8 cellular contexts compared by ENCODE assay signal in genomic region chr7:132577206-132578049, GRCh38. TPM values are rescaled to one million over a fixed set of nuclear protein-coding genes. Genes with fewer than 3 reads are reported as not detected.
DNase-seq lines count a peak whose midpoint lies in the region; ATAC-seq and TF ChIP-seq lines count a peak whose summit lies in the region.

No MANE protein-coding gene starts in this region.

- H2AFZ ChIP-seq in parathyroid adenoma = peak overlapping the region; percentile 80

- H3K9ac ChIP-seq in parathyroid adenoma = no peak overlapping the region

- peaks cover 66% of the 10 kb centered on the region for H3K27me3 Mint-ChIP-seq in activated T-helper 1 cell treated with anti-CD3 and anti-CD28 coated beads, Interleukin-12 subunit alpha, Interleukin-12 subunit beta, Interleukin-2, Interleukin-4 antibody, amounts not matched to agents 30 ng/mL and 10 ng/mL and 1 ng/mL, durations not matched to agents 14 hours and 24 hours and 36 hours (ENCODE audit: insufficient read depth)

- H3K4me3 ChIP-seq in heart left ventricle (peak overlapping the region in 11 of 12 donors; percentile 25 to 77 (median 47)), parathyroid adenoma (ENCODE audit: low read depth, low read length) (no peak overlapping the region)

- no peaks in the 10 kb centered on the region for H3K9me3 Mint-ChIP-seq in activated T-helper 1 cell treated with anti-CD3 and anti-CD28 coated beads, Interleukin-12 subunit alpha, Interleukin-12 subunit beta, Interleukin-2, Interleukin-4 antibody, amounts not matched to agents 30 ng/mL and 10 ng/mL and 1 ng/mL, durations not matched to agents 14 hours and 24 hours and 36 hours

- H3K79me2 ChIP-seq in parathyroid adenoma = no peaks in the 10 kb centered on the region

- no peaks in the 10 kb centered on the region for H3K9me3 ChIP-seq in heart left ventricle
- no peaks in the 10 kb centered on the region for H3K9me3 ChIP-seq in parathyroid adenoma (ENCODE audit: control insufficient read depth, low read length)

- H3K27me3 ChIP-seq in heart left ventricle = peaks cover 0 to 60% (median 5%) of the 10 kb centered on the region in 9 donors
- H3K27me3 ChIP-seq in parathyroid adenoma (ENCODE audit: control insufficient read depth, insufficient read depth, low read length) = no peaks in the 10 kb centered on the region

- ATAC-seq in heart left ventricle = peak; percentile 40 to 82 (median 77)
- ATAC-seq in GM21515 (IDR thresholded peaks at IDR 0.05; ENCODE audit: unreplicated experiment) = no peak
- ATAC-seq in GM19351 (IDR thresholded peaks at IDR 0.05; ENCODE audit: unreplicated experiment) = no peak

- DNase-seq in D341Med (ENCODE audit: low spot score) = peak; percentile 79
- peak; percentile 81 for DNase-seq in NCI-H1105 (lab: John Stamatoyannopoulos, UW)
- no peak for DNase-seq in activated T-helper 1 cell treated with anti-CD3 and anti-CD28 coated beads, Interleukin-12 subunit alpha, Interleukin-12 subunit beta, Interleukin-2, Interleukin-4 antibody, amounts not matched to agents 30 ng/mL and 10 ng/mL and 1 ng/mL, durations not matched to agents 14 hours and 24 hours and 36 hours (ENCODE audit: low spot score)
- DNase-seq in heart left ventricle = peak; percentile 83 to 89 (median 84)
- DNase-seq in stimulated activated naive CD4-positive, alpha-beta T cell (lab: John Stamatoyannopoulos, UW) = no peak

- H3K4me1 Mint-ChIP-seq in activated T-helper 1 cell treated with anti-CD3 and anti-CD28 coated beads, Interleukin-12 subunit alpha, Interleukin-12 subunit beta, Interleukin-2, Interleukin-4 antibody, amounts not matched to agents 30 ng/mL and 10 ng/mL and 1 ng/mL, durations not matched to agents 14 hours and 24 hours and 36 hours (ENCODE audit: low read depth) = peaks cover 28% of the 10 kb centered on the region

- H3K27ac ChIP-seq in heart left ventricle (peak overlapping the region in 10 of 12 donors; percentile 6 to 70 (median 64)), parathyroid adenoma (no peak overlapping the region)

- H3K4me2 ChIP-seq in parathyroid adenoma (ENCODE audit: low read length) = no peak overlapping the region

- no peak for TF ChIP-seq POLR2A in heart left ventricle (IDR thresholded peaks at IDR 0.05)

- intact Hi-C loops in activated T-helper 1 cell treated with anti-CD3 and anti-CD28 coated beads, Interleukin-12 subunit alpha, Interleukin-12 subunit beta, Interleukin-2, Interleukin-4 antibody, amounts not matched to agents 30 ng/mL and 10 ng/mL and 1 ng/mL, durations not matched to agents 14 hours and 24 hours and 36 hours (cut with micrococcal nuclease) = loop anchor here (5.0 kb wide), 2 partner anchors 50 to 890 kb away; no protein-coding TSS in a partner anchor
- intact Hi-C loops in heart left ventricle (cut with DNase I) = loop anchor here in 9 of 10 donors (2.0 to 10.0 kb wide), 11 partner anchors 73 to 633 kb away; no protein-coding TSS in a partner anchor

- no peaks in the 10 kb centered on the region for H3K36me3 Mint-ChIP-seq in activated T-helper 1 cell treated with anti-CD3 and anti-CD28 coated beads, Interleukin-12 subunit alpha, Interleukin-12 subunit beta, Interleukin-2, Interleukin-4 antibody, amounts not matched to agents 30 ng/mL and 10 ng/mL and 1 ng/mL, durations not matched to agents 14 hours and 24 hours and 36 hours (ENCODE audit: low read depth)

- peak overlapping the region; percentile 32 for H3K4me3 Mint-ChIP-seq in activated T-helper 1 cell treated with anti-CD3 and anti-CD28 coated beads, Interleukin-12 subunit alpha, Interleukin-12 subunit beta, Interleukin-2, Interleukin-4 antibody, amounts not matched to agents 30 ng/mL and 10 ng/mL and 1 ng/mL, durations not matched to agents 14 hours and 24 hours and 36 hours

- H3K4me1 ChIP-seq in heart left ventricle (peaks cover 0 to 36% (median 9%) of the 10 kb centered on the region in 12 donors), parathyroid adenoma (peaks cover 2% of the 10 kb centered on the region)

- peak in 7 of 12 donors; percentile 8 to 55 (median 42) for TF ChIP-seq CTCF in heart left ventricle (IDR thresholded peaks at IDR 0.05)
- peak; percentile 13 for TF ChIP-seq CTCF in parathyroid adenoma (IDR thresholded peaks at IDR 0.05)

- peak overlapping the region; percentile 40 for H3K27ac Mint-ChIP-seq in activated T-helper 1 cell treated with anti-CD3 and anti-CD28 coated beads, Interleukin-12 subunit alpha, Interleukin-12 subunit beta, Interleukin-2, Interleukin-4 antibody, amounts not matched to agents 30 ng/mL and 10 ng/mL and 1 ng/mL, durations not matched to agents 14 hours and 24 hours and 36 hours

- 6 to 11% (median 8%) methylated on average over 28 to 65 of the region's 65 CpGs for WGBS in heart left ventricle, 4 donors

- H3K36me3 ChIP-seq in heart left ventricle (no peaks in the 10 kb centered on the region), parathyroid adenoma (ENCODE audit: control insufficient read depth, insufficient read depth, low read length) (no peaks in the 10 kb centered on the region)

RNA-seq across cellular contexts. Expression of gene PLXNA4, which starts 1.2 kb away (rescaled TPM):
- total RNA-seq in activated T-helper 1 cell treated with anti-CD3 and anti-CD28 coated beads, Interleukin-12 subunit alpha, Interleukin-12 subunit beta, Interleukin-2, Interleukin-4 antibody, amounts not matched to agents 30 ng/mL and 10 ng/mL and 1 ng/mL, durations not matched to agents 14 hours and 24 hours and 36 hours = 0.13 and 0.15 TPM in 2 replicates
- 10 to 100 TPM in 7 of 9 donors, 1 to 10 TPM in 2; 8.5 to 22.1 (median 10.9) TPM for total RNA-seq in heart left ventricle
- 1 to 10 TPM; 1.8 to 4.3 TPM for polyA plus RNA-seq in heart left ventricle

Comparison
In these comparisons a context has a peak if more than half of its experiments do, and no peak if none do; other contexts are left out.
1. DNase-seq: peak in D341Med (single experiment), NCI-H1105 (single experiment) and heart left ventricle (5 of 5); none in activated T-helper 1 cell treated with anti-CD3 and anti-CD28 coated beads, Interleukin-12 subunit alpha, Interleukin-12 subunit beta, Interleukin-2, Interleukin-4 antibody, amounts not matched to agents 30 ng/mL and 10 ng/mL and 1 ng/mL, durations not matched to agents 14 hours and 24 hours and 36 hours (single experiment) and stimulated activated naive CD4-positive, alpha-beta T cell (0 of 6).
2. ATAC-seq: peak in heart left ventricle (4 of 4); none in GM21515 (single experiment) and GM19351 (single experiment).